In the genomic region with DNA sequence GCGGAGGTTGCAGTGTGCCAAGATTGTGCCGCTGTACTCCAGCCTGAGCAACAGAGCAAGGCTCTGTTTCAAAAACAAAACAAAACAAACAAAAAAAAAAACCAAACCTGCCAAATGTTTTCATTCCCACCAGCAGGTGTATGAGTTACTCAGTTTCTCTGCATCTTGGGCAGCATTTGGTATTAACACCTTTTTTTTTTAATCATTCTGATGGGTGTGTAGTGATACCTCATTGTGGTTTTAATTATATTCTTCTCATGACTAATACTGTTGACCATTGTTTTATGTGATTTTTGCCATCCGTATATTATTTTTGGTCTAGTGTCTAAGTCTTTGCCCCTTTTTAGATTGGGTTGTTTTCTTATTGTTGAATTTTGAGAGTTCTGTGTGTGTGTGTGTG, we compare ENCODE assay signal across 28 cellular contexts. TPM values are rescaled to one million over a fixed set of nuclear protein-coding genes. Genes with fewer than 3 reads are reported as not detected.
DNase-seq lines count a peak whose midpoint lies in the region; ATAC-seq and TF ChIP-seq lines count a peak whose summit lies in the region.
"Had no signal": no experiment of that assay in that cellular context is flagged by ENCODE, and none has a peak within 500 bp of the region (broad histone marks: within the 10 kb centered on the region; RNA-seq: fewer than 3 reads in every experiment).

No MANE protein-coding gene starts in this region.

- peak overlapping the region; percentile 13 for H3K27ac Mint-ChIP-seq in activated CD4-positive, alpha-beta T cell treated with anti-CD3 and anti-CD28 coated beads for 36 hours
- no peak overlapping the region for H3K27ac Mint-ChIP-seq in activated CD4-positive, alpha-beta T cell treated with anti-CD3 and anti-CD28 coated beads, Interleukin-2, amount 10 ng/mL, durations not matched to agents 7 days and 5 days
- peak overlapping the region; percentile 63 for H3K27ac Mint-ChIP-seq in CD4-positive, alpha-beta T cell
- H3K27ac Mint-ChIP-seq in activated naive CD8-positive, alpha-beta T cell treated with anti-CD3 and anti-CD28 coated beads, Interleukin-2, amount 50 U/mL, for 24 hours, result peak overlapping the region; percentile 1
- peak overlapping the region; percentile 80 to 81 for H3K27ac Mint-ChIP-seq in natural killer cell
- H3K27ac Mint-ChIP-seq: GM23338; T-helper 1 cell treated with Interleukin-12 subunit alpha and Interleukin-12 subunit beta and Interleukin-4 antibody, amounts not matched to agents 30 μg/mL and 1 μg/mL, for 36 hours had no signal

- H3K27ac ChIP-seq in CD4-positive, alpha-beta T cell (ENCODE audit: low read depth, low read length), result no peak overlapping the region
- H3K27ac ChIP-seq in uterus, result no peak overlapping the region
- H3K27ac ChIP-seq: hepatocyte, SK-N-MC, skin epidermis, tibial artery had no signal

- H3K36me3 ChIP-seq in uterus, result no peaks in the 10 kb centered on the region
- H3K36me3 ChIP-seq: tibial artery had no signal

- no peak overlapping the region for H3K4me3 Mint-ChIP-seq in activated CD4-positive, alpha-beta T cell treated with anti-CD3 and anti-CD28 coated beads for 36 hours
- H3K4me3 Mint-ChIP-seq in activated CD4-positive, alpha-beta T cell treated with anti-CD3 and anti-CD28 coated beads, Interleukin-2, amount 10 ng/mL, durations not matched to agents 7 days and 5 days, result no peak overlapping the region
- no peak overlapping the region for H3K4me3 Mint-ChIP-seq in CD4-positive, alpha-beta T cell
- H3K4me3 Mint-ChIP-seq in activated naive CD8-positive, alpha-beta T cell treated with anti-CD3 and anti-CD28 coated beads, Interleukin-2, amount 50 U/mL, for 24 hours, result no peak overlapping the region
- peak overlapping the region; percentile 68 for H3K4me3 Mint-ChIP-seq in natural killer cell
- H3K4me3 Mint-ChIP-seq: GM23338; T-helper 1 cell treated with Interleukin-12 subunit alpha and Interleukin-12 subunit beta and Interleukin-4 antibody, amounts not matched to agents 30 μg/mL and 1 μg/mL, for 36 hours had no signal

- H3K27me3 Mint-ChIP-seq in activated CD4-positive, alpha-beta T cell treated with anti-CD3 and anti-CD28 coated beads for 36 hours, result no peaks in the 10 kb centered on the region
- no peaks in the 10 kb centered on the region for H3K27me3 Mint-ChIP-seq in activated CD4-positive, alpha-beta T cell treated with anti-CD3 and anti-CD28 coated beads, Interleukin-2, amount 10 ng/mL, durations not matched to agents 7 days and 5 days
- no peaks in the 10 kb centered on the region for H3K27me3 Mint-ChIP-seq in CD4-positive, alpha-beta T cell
- no peaks in the 10 kb centered on the region for H3K27me3 Mint-ChIP-seq in activated naive CD8-positive, alpha-beta T cell treated with anti-CD3 and anti-CD28 coated beads, Interleukin-2, amount 50 U/mL, for 24 hours
- H3K27me3 Mint-ChIP-seq in natural killer cell (ENCODE audit: low read depth in 2 of 2), result no peaks in the 10 kb centered on the region

- H3K36me3 Mint-ChIP-seq in activated CD4-positive, alpha-beta T cell treated with anti-CD3 and anti-CD28 coated beads for 36 hours (ENCODE audit: low read depth), result peaks cover 19% of the 10 kb centered on the region
- peaks cover 54% of the 10 kb centered on the region for H3K36me3 Mint-ChIP-seq in activated CD4-positive, alpha-beta T cell treated with anti-CD3 and anti-CD28 coated beads, Interleukin-2, amount 10 ng/mL, durations not matched to agents 7 days and 5 days (ENCODE audit: low read depth)
- peaks cover 45% of the 10 kb centered on the region for H3K36me3 Mint-ChIP-seq in CD4-positive, alpha-beta T cell (ENCODE audit: low read depth)
- peaks cover 32% of the 10 kb centered on the region for H3K36me3 Mint-ChIP-seq in activated naive CD8-positive, alpha-beta T cell treated with anti-CD3 and anti-CD28 coated beads, Interleukin-2, amount 50 U/mL, for 24 hours (ENCODE audit: low read depth)
- no peaks in the 10 kb centered on the region for H3K36me3 Mint-ChIP-seq in natural killer cell

- intact Hi-C loops in activated CD4-positive, alpha-beta T cell treated with anti-CD3 and anti-CD28 coated beads for 36 hours (cut with DNase I, micrococcal nuclease), result no loop called here
- intact Hi-C loops in CD4-positive, alpha-beta T cell (cut with DNase I, micrococcal nuclease), result no loop called here
- intact Hi-C loops in natural killer cell (cut with micrococcal nuclease), result no loop called here
- intact Hi-C loops in uterus (cut with DNase I; ENCODE audit: low total_unique reads), result no loop called here
- intact Hi-C loops in Right ventricle myocardium superior (cut with DNase I), result no loop called here

- no peaks in the 10 kb centered on the region for H3K4me1 ChIP-seq in uterus

- H3K4me1 Mint-ChIP-seq in activated CD4-positive, alpha-beta T cell treated with anti-CD3 and anti-CD28 coated beads for 36 hours, result peaks cover 77% of the 10 kb centered on the region
- peaks cover 61% of the 10 kb centered on the region for H3K4me1 Mint-ChIP-seq in activated CD4-positive, alpha-beta T cell treated with anti-CD3 and anti-CD28 coated beads, Interleukin-2, amount 10 ng/mL, durations not matched to agents 7 days and 5 days
- peaks cover 89% of the 10 kb centered on the region for H3K4me1 Mint-ChIP-seq in CD4-positive, alpha-beta T cell (ENCODE audit: low read depth)
- peaks cover 82% of the 10 kb centered on the region for H3K4me1 Mint-ChIP-seq in activated naive CD8-positive, alpha-beta T cell treated with anti-CD3 and anti-CD28 coated beads, Interleukin-2, amount 50 U/mL, for 24 hours
- H3K4me1 Mint-ChIP-seq in natural killer cell, result peaks cover 76 to 79% of the 10 kb centered on the region in 2 donors

- CTCF ChIA-PET in activated CD4-positive, alpha-beta T cell treated with anti-CD3 and anti-CD28 coated beads for 36 hours (lab: Charles Lee), result interaction anchor here (1.9 kb wide), 1 partner anchor 11 kb away, joined by 4 read pairs; no protein-coding TSS in a partner anchor
- CTCF ChIA-PET in activated CD4-positive, alpha-beta T cell treated with anti-CD3 and anti-CD28 coated beads, Interleukin-2, amount 10 ng/mL, durations not matched to agents 7 days and 5 days (lab: Charles Lee), result no interaction called here
- CTCF ChIA-PET in CD4-positive, alpha-beta T cell (lab: Charles Lee), result interaction anchor here (0.7 to 0.8 kb wide), 2 partner anchors 9 to 29 kb away, joined by 3 read pairs; no protein-coding TSS in a partner anchor

- POLR2A ChIA-PET in activated CD4-positive, alpha-beta T cell treated with anti-CD3 and anti-CD28 coated beads for 36 hours (lab: Charles Lee), result no interaction called here
- POLR2A ChIA-PET in activated CD4-positive, alpha-beta T cell treated with anti-CD3 and anti-CD28 coated beads, Interleukin-2, amount 10 ng/mL, durations not matched to agents 7 days and 5 days (lab: Charles Lee), result no interaction called here
- POLR2A ChIA-PET in CD4-positive, alpha-beta T cell (lab: Charles Lee), result no interaction called here

- H3K27me3 ChIP-seq in CD4-positive, alpha-beta T cell (ENCODE audit: control insufficient read depth, insufficient read depth, low read length), result no peaks in the 10 kb centered on the region
- H3K27me3 ChIP-seq in uterus, result no peaks in the 10 kb centered on the region
- H3K27me3 ChIP-seq: hepatocyte, tibial artery had no signal

- ATAC-seq in activated CD4-positive, alpha-beta T cell treated with anti-CD3 and anti-CD28 coated beads for 36 hours, result no peak
- ATAC-seq in CD4-positive, alpha-beta T cell (ENCODE audit: poor library complexity), result no peak
- peak; percentile 46 for ATAC-seq in activated naive CD8-positive, alpha-beta T cell treated with anti-CD3 and anti-CD28 coated beads, Interleukin-2, amount 50 U/mL, for 24 hours
- peak; percentile 63 to 69 (median 68) for ATAC-seq in natural killer cell
- ATAC-seq in Right ventricle myocardium superior (ENCODE audit: poor library complexity), result no peak
- ATAC-seq: GM23338, left cardiac atrium had no signal

- no peak for TF ChIP-seq CTCF in CD4-positive, alpha-beta T cell (IDR thresholded peaks at IDR 0.05)
- TF ChIP-seq CTCF in natural killer cell (IDR thresholded peaks at IDR 0.05), result no peak
- no peak for TF ChIP-seq CTCF in uterus (IDR thresholded peaks at IDR 0.05)

- peaks cover 6% of the 10 kb centered on the region for H3K9me3 Mint-ChIP-seq in activated CD4-positive, alpha-beta T cell treated with anti-CD3 and anti-CD28 coated beads for 36 hours (ENCODE audit: low read depth)
- peaks cover 10% of the 10 kb centered on the region for H3K9me3 Mint-ChIP-seq in activated CD4-positive, alpha-beta T cell treated with anti-CD3 and anti-CD28 coated beads, Interleukin-2, amount 10 ng/mL, durations not matched to agents 7 days and 5 days
- H3K9me3 Mint-ChIP-seq in CD4-positive, alpha-beta T cell, result peaks cover 3% of the 10 kb centered on the region
- H3K9me3 Mint-ChIP-seq in activated naive CD8-positive, alpha-beta T cell treated with anti-CD3 and anti-CD28 coated beads, Interleukin-2, amount 50 U/mL, for 24 hours, result peaks cover 8% of the 10 kb centered on the region
- H3K9me3 Mint-ChIP-seq in natural killer cell, result no peaks in the 10 kb centered on the region
- H3K9me3 Mint-ChIP-seq: GM23338 had no signal

- H3K9me3 ChIP-seq in CD4-positive, alpha-beta T cell (ENCODE audit: control insufficient read depth, low read length), result no peaks in the 10 kb centered on the region
- H3K9me3 ChIP-seq in uterus, result no peaks in the 10 kb centered on the region
- H3K9me3 ChIP-seq: tibial artery had no signal

- no peak for DNase-seq in activated CD4-positive, alpha-beta T cell treated with anti-CD3 and anti-CD28 coated beads for 36 hours
- DNase-seq in activated CD4-positive, alpha-beta T cell treated with anti-CD3 and anti-CD28 coated beads, Interleukin-2, amount 10 ng/mL, durations not matched to agents 7 days and 5 days, result no peak
- no peak for DNase-seq in CD4-positive, alpha-beta T cell
- no peak for DNase-seq in activated naive CD8-positive, alpha-beta T cell treated with anti-CD3 and anti-CD28 coated beads, Interleukin-2, amount 50 U/mL, for 24 hours
- no peak for DNase-seq in natural killer cell
- no peak for DNase-seq in anterior cingulate cortex (lab: John Stamatoyannopoulos, UW)
- DNase-seq in uterus, result no peak
- DNase-seq in Right ventricle myocardium superior, result no peak
- DNase-seq: activated CD4-positive, alpha-beta T cell treated with anti-CD3 and anti-CD28 coated beads, Interleukin-2, amount 50 U/mL, for 1 hour; activated gamma-delta T cell treated with Interleukin-2 at 50 U/mL for 16 hours; DMS153; effector CD8-positive, alpha-beta T cell; erythroblast; foreskin fibroblast; Karpas-422; left cardiac atrium; mesenchymal stem cell; NCI-H1436 treated with DMSO at 0.1 percent for 48 hours; NCI-H2107; NCI-H446; NCI-H774; occipital lobe; tibial artery had no signal

- no peak for TF ChIP-seq POLR2A in uterus (IDR thresholded peaks at IDR 0.05)

- no peak overlapping the region for H3K4me3 ChIP-seq in uterus
- H3K4me3 ChIP-seq: GM23338, hepatocyte, SK-N-MC, skin epidermis, tibial artery had no signal

RNA-seq across cellular contexts. Expression of a gene that starts 15.3 kb away (rescaled TPM):
- total RNA-seq in activated CD4-positive, alpha-beta T cell treated with anti-CD3 and anti-CD28 coated beads for 36 hours, result 10 to 100 TPM; 68.4 to 81.2 TPM
- total RNA-seq in activated CD4-positive, alpha-beta T cell treated with anti-CD3 and anti-CD28 coated beads, Interleukin-2, amount 10 ng/mL, durations not matched to agents 7 days and 5 days, result 100 to 1,000 TPM; 146 to 159 TPM
- 10 to 100 TPM; 84.8 to 94.4 TPM for total RNA-seq in CD4-positive, alpha-beta T cell
- total RNA-seq in natural killer cell (100 to 1,000 TPM; 241 to 282 (median 263) TPM), uterus (10 to 100 TPM; 22.6 to 74.0 (median 48.4) TPM), Right ventricle myocardium superior (24.4 TPM)

Comparison
In these comparisons a context has a peak if more than half of its experiments do, and no peak if none do; other contexts are left out.
1. ATAC-seq: peak in activated naive CD8-positive, alpha-beta T cell treated with anti-CD3 and anti-CD28 coated beads, Interleukin-2, amount 50 U/mL, for 24 hours (single experiment) and natural killer cell (3 of 3); none in activated CD4-positive, alpha-beta T cell treated with anti-CD3 and anti-CD28 coated beads for 36 hours (single experiment), CD4-positive, alpha-beta T cell (single experiment) and Right ventricle myocardium superior (single experiment).